In the genomic region with DNA sequence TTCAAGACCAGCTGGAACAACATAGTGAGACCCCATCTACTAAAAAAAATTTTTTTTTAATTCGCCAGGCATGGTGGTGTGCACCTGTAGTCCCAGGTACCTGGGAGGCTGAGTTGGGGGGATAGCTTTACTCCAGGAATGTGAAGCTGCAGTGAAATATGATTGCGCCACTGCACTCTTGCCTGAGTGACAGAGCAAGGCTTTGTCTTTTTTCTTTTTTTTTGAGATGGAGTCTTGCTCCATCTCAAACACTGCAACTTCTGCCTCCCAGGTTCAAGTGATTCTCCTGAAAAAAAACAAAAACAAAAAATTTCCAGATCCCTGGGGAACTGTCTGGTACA, we compare ENCODE assay signal across 17 cellular contexts. TPM values are rescaled to one million over a fixed set of nuclear protein-coding genes. Genes with fewer than 3 reads are reported as not detected.
DNase-seq lines count a peak whose midpoint lies in the region; ATAC-seq, FAIRE-seq and TF ChIP-seq lines count a peak whose summit lies in the region.
"Had no signal": no experiment of that assay in that cellular context is flagged by ENCODE, and none has a peak within 500 bp of the region (broad histone marks: within the 10 kb centered on the region; RNA-seq: fewer than 3 reads in every experiment).

No MANE protein-coding gene starts in this region.

- H4K20me1 ChIP-seq in keratinocyte (ENCODE audit: control insufficient read depth, extremely low read depth, insufficient read depth, low read length): no peaks in the 10 kb centered on the region

- no peak overlapping the region for H3K4me3 Mint-ChIP-seq in activated naive CD8-positive, alpha-beta T cell treated with anti-CD3 and anti-CD28 coated beads, Interleukin-2, amount 10 ng/mL, durations not matched to agents 7 days and 5 days
- H3K4me3 Mint-ChIP-seq in activated naive CD8-positive, alpha-beta T cell treated with anti-CD3 and anti-CD28 coated beads for 36 hours: no peak overlapping the region
- H3K4me3 Mint-ChIP-seq in activated CD4-positive, alpha-beta memory T cell treated with anti-CD3 and anti-CD28 coated beads, Interleukin-2, amount 10 ng/mL, durations not matched to agents 7 days and 5 days: no peak overlapping the region

- H3K4me2 ChIP-seq in keratinocyte (ENCODE audit: control insufficient read depth, extremely low read depth, insufficient read depth, low read depth, low read length): peak overlapping the region; percentile 11

- peaks cover 35% of the 10 kb centered on the region for H3K36me3 Mint-ChIP-seq in activated naive CD8-positive, alpha-beta T cell treated with anti-CD3 and anti-CD28 coated beads, Interleukin-2, amount 10 ng/mL, durations not matched to agents 7 days and 5 days
- H3K36me3 Mint-ChIP-seq in activated naive CD8-positive, alpha-beta T cell treated with anti-CD3 and anti-CD28 coated beads for 36 hours: peaks cover 29% of the 10 kb centered on the region
- peaks cover 58% of the 10 kb centered on the region for H3K36me3 Mint-ChIP-seq in activated CD4-positive, alpha-beta memory T cell treated with anti-CD3 and anti-CD28 coated beads, Interleukin-2, amount 10 ng/mL, durations not matched to agents 7 days and 5 days (ENCODE audit: low read depth)

- POLR2A ChIA-PET in activated naive CD8-positive, alpha-beta T cell treated with anti-CD3 and anti-CD28 coated beads, Interleukin-2, amount 10 ng/mL, durations not matched to agents 7 days and 5 days (lab: Charles Lee): no interaction called here
- POLR2A ChIA-PET in activated CD4-positive, alpha-beta memory T cell treated with anti-CD3 and anti-CD28 coated beads, Interleukin-2, amount 10 ng/mL, durations not matched to agents 7 days and 5 days (lab: Charles Lee): interaction anchor here (0.7 to 1.3 kb wide), 4 partner anchors 10 to 26 kb away, joined by 3 to 6 read pairs (median 4); partner anchors contain the start of gene ASCC2

- no peaks in the 10 kb centered on the region for H3K79me2 ChIP-seq in keratinocyte (ENCODE audit: control insufficient read depth, insufficient read depth, low read length)

- H3K9me3 Mint-ChIP-seq in activated naive CD8-positive, alpha-beta T cell treated with anti-CD3 and anti-CD28 coated beads, Interleukin-2, amount 10 ng/mL, durations not matched to agents 7 days and 5 days: no peaks in the 10 kb centered on the region
- no peaks in the 10 kb centered on the region for H3K9me3 Mint-ChIP-seq in activated naive CD8-positive, alpha-beta T cell treated with anti-CD3 and anti-CD28 coated beads for 36 hours
- H3K9me3 Mint-ChIP-seq in activated CD4-positive, alpha-beta memory T cell treated with anti-CD3 and anti-CD28 coated beads, Interleukin-2, amount 10 ng/mL, durations not matched to agents 7 days and 5 days: no peaks in the 10 kb centered on the region
- H3K9me3 Mint-ChIP-seq: activated naive CD4-positive, alpha-beta T cell treated with anti-CD3 and anti-CD28 coated beads, Interleukin-2, amount 50 U/mL, for 72 hours had no signal

- peak overlapping the region; percentile 26 for H3K27ac Mint-ChIP-seq in activated naive CD8-positive, alpha-beta T cell treated with anti-CD3 and anti-CD28 coated beads, Interleukin-2, amount 10 ng/mL, durations not matched to agents 7 days and 5 days
- no peak overlapping the region for H3K27ac Mint-ChIP-seq in activated naive CD8-positive, alpha-beta T cell treated with anti-CD3 and anti-CD28 coated beads for 36 hours
- peak overlapping the region; percentile 84 for H3K27ac Mint-ChIP-seq in activated CD4-positive, alpha-beta memory T cell treated with anti-CD3 and anti-CD28 coated beads, Interleukin-2, amount 10 ng/mL, durations not matched to agents 7 days and 5 days

- dilution Hi-C loops in keratinocyte (cut with MboI; ENCODE audit: extremely low pct_ligation_motif_present, low sequenced_read_pairs): no loop called here

- no peaks in the 10 kb centered on the region for H3K27me3 ChIP-seq in keratinocyte (ENCODE audit: control insufficient read depth, extremely low read depth, insufficient read depth, low read length)
- no peaks in the 10 kb centered on the region for H3K27me3 ChIP-seq in thyroid gland
- H3K27me3 ChIP-seq: cardiac muscle cell, foreskin keratinocyte, Peyer's patch had no signal

- intact Hi-C loops in thyroid gland (cut with DNase I): no loop called here

- FAIRE-seq in keratinocyte (lab: Jason Lieb, UNC): no peak

- H2AFZ ChIP-seq in keratinocyte (ENCODE audit: control insufficient read depth, low read length): no peak overlapping the region

- TF ChIP-seq CTCF in keratinocyte (optimal IDR thresholded peaks at IDR 0.05 in 1 of 3, IDR thresholded peaks at IDR 0.05 in 1 of 3, conservative IDR thresholded peaks at IDR 0.05 in 1 of 3; ENCODE audit: extremely low read depth in 1 of 3, insufficient read depth in 2 of 3, low read length in 3 of 3): no peak
- TF ChIP-seq CTCF in thyroid gland (IDR thresholded peaks at IDR 0.05): no peak

- H3K4me1 Mint-ChIP-seq in activated naive CD8-positive, alpha-beta T cell treated with anti-CD3 and anti-CD28 coated beads, Interleukin-2, amount 10 ng/mL, durations not matched to agents 7 days and 5 days: peaks cover 10% of the 10 kb centered on the region
- H3K4me1 Mint-ChIP-seq in activated naive CD8-positive, alpha-beta T cell treated with anti-CD3 and anti-CD28 coated beads for 36 hours: peaks cover 9% of the 10 kb centered on the region
- peaks cover 14% of the 10 kb centered on the region for H3K4me1 Mint-ChIP-seq in activated CD4-positive, alpha-beta memory T cell treated with anti-CD3 and anti-CD28 coated beads, Interleukin-2, amount 10 ng/mL, durations not matched to agents 7 days and 5 days

- H3K36me3 ChIP-seq in keratinocyte (ENCODE audit: control insufficient read depth in 2 of 2, extremely low read depth in 1 of 2, insufficient read depth in 2 of 2, low read length in 2 of 2) (peaks cover 11 to 33% of the 10 kb centered on the region in 2 experiments), thyroid gland (peaks cover 11 to 23% of the 10 kb centered on the region in 2 donors)

- WGBS in thyroid gland, 2 donors: 89 to 90% methylated on average over 2 of the region's 2 CpGs

- H3K4me1 ChIP-seq in keratinocyte (ENCODE audit: control insufficient read depth, extremely low read depth, insufficient read depth, low read length): peaks cover 25% of the 10 kb centered on the region
- H3K4me1 ChIP-seq in thyroid gland: peaks cover 7 to 30% of the 10 kb centered on the region in 2 donors
- H3K4me1 ChIP-seq: Caco-2 had no signal

- H3K27ac ChIP-seq in keratinocyte (ENCODE audit: control insufficient read depth, insufficient read depth, low read length) (peak overlapping the region; percentile 49), thyroid gland (peak overlapping the region; percentile 10 to 78 (median 74))
- H3K27ac ChIP-seq: cardiac muscle cell, foreskin keratinocyte had no signal

- no peak for TF ChIP-seq POLR2A in thyroid gland (IDR thresholded peaks at IDR 0.05)

- CTCF ChIA-PET in activated CD4-positive, alpha-beta memory T cell treated with anti-CD3 and anti-CD28 coated beads, Interleukin-2, amount 10 ng/mL, durations not matched to agents 7 days and 5 days (lab: Charles Lee): interaction anchor here (1.4 kb wide), 2 partner anchors 16 to 183 kb away, joined by 6 read pairs; partner anchors contain the start of gene ASCC2

- no peak overlapping the region for H3K4me3 ChIP-seq in keratinocyte (ENCODE audit: control insufficient read depth in 2 of 3, extremely low read depth in 1 of 3, insufficient read depth in 2 of 3, low read depth in 1 of 3, low read length in 3 of 3)
- no peak overlapping the region for H3K4me3 ChIP-seq in thyroid gland (replicated peaks in 1 of 3)
- H3K4me3 ChIP-seq: cardiac muscle cell, Peyer's patch had no signal

- H3K9me3 ChIP-seq in keratinocyte (ENCODE audit: control insufficient read depth, low read depth, low read length): no peaks in the 10 kb centered on the region
- no peaks in the 10 kb centered on the region for H3K9me3 ChIP-seq in thyroid gland
- H3K9me3 ChIP-seq: Caco-2, Peyer's patch had no signal

- H3K27me3 Mint-ChIP-seq in activated naive CD8-positive, alpha-beta T cell treated with anti-CD3 and anti-CD28 coated beads, Interleukin-2, amount 10 ng/mL, durations not matched to agents 7 days and 5 days: no peaks in the 10 kb centered on the region
- H3K27me3 Mint-ChIP-seq in activated naive CD8-positive, alpha-beta T cell treated with anti-CD3 and anti-CD28 coated beads for 36 hours: no peaks in the 10 kb centered on the region
- H3K27me3 Mint-ChIP-seq in activated CD4-positive, alpha-beta memory T cell treated with anti-CD3 and anti-CD28 coated beads, Interleukin-2, amount 10 ng/mL, durations not matched to agents 7 days and 5 days: no peaks in the 10 kb centered on the region

- peaks cover 3% of the 10 kb centered on the region for H3K9me1 ChIP-seq in keratinocyte (ENCODE audit: control insufficient read depth, extremely low read depth, insufficient read depth, low read length)

- H3K9ac ChIP-seq in keratinocyte (ENCODE audit: control insufficient read depth, extremely low read depth, insufficient read depth, low read length): no peak overlapping the region

- no peak for DNase-seq in activated naive CD8-positive, alpha-beta T cell treated with anti-CD3 and anti-CD28 coated beads, Interleukin-2, amount 10 ng/mL, durations not matched to agents 7 days and 5 days
- no peak for DNase-seq in activated naive CD8-positive, alpha-beta T cell treated with anti-CD3 and anti-CD28 coated beads for 36 hours
- no peak for DNase-seq in activated CD4-positive, alpha-beta memory T cell treated with anti-CD3 and anti-CD28 coated beads, Interleukin-2, amount 10 ng/mL, durations not matched to agents 7 days and 5 days
- no peak for DNase-seq in keratinocyte (ENCODE audit: low read depth, low spot score)
- no peak for DNase-seq in thyroid gland
- no peak for DNase-seq in SIG-M5 (lab: John Stamatoyannopoulos, UW)
- DNase-seq in NCI-H187 (lab: John Stamatoyannopoulos, UW): no peak
- DNase-seq in NCI-H526 (lab: John Stamatoyannopoulos, UW): no peak
- DNase-seq: midbrain, MM.1S, NCI-H2107, NCI-H748 treated with DMSO at 0.1 percent for 48 hours had no signal

- no peak for ATAC-seq in activated naive CD8-positive, alpha-beta T cell treated with anti-CD3 and anti-CD28 coated beads, Interleukin-2, amount 10 ng/mL, durations not matched to agents 7 days and 5 days (ENCODE audit: low read depth)

RNA-seq across cellular contexts. Expression of gene ASCC2, which starts 16.3 kb away (rescaled TPM):
- 10 to 100 TPM; 88.6 to 91.5 TPM for total RNA-seq in activated naive CD8-positive, alpha-beta T cell treated with anti-CD3 and anti-CD28 coated beads, Interleukin-2, amount 10 ng/mL, durations not matched to agents 7 days and 5 days
- total RNA-seq in activated naive CD8-positive, alpha-beta T cell treated with anti-CD3 and anti-CD28 coated beads for 36 hours: 10 to 100 TPM; 70.9 to 73.5 TPM
- total RNA-seq in activated CD4-positive, alpha-beta memory T cell treated with anti-CD3 and anti-CD28 coated beads, Interleukin-2, amount 10 ng/mL, durations not matched to agents 7 days and 5 days: 10 to 100 TPM; 76.5 to 81.0 TPM
- polyA plus RNA-seq in keratinocyte: 50.7 to 53.0 TPM (median 51.3 TPM) in 3 replicates
- 88.8 TPM for polyA plus RNA-seq in keratinocyte (2011; ENCODE audit: low read depth)
- 60.0 and 60.8 TPM in 2 replicates for polyA plus RNA-seq in keratinocyte (2011; cell fraction: cytosol; rRNA removed)
- polyA plus RNA-seq in keratinocyte (2011; cell fraction: nucleus; rRNA removed): 91.2 and 115 TPM in 2 replicates
- 36.8 and 53.9 TPM in 2 replicates for polyA plus RNA-seq in keratinocyte (2012; ENCODE audit: low replicate concordance)
- 52.9 to 126 TPM (median 64.0 TPM) in 3 replicates for polyA minus RNA-seq in keratinocyte
- 48.3 TPM for polyA minus RNA-seq in keratinocyte (2011; cell fraction: cytosol; rRNA and poly(A)+ RNA removed)
- 37.4 and 55.6 TPM in 2 replicates for polyA minus RNA-seq in keratinocyte (2011; cell fraction: nucleus; rRNA and poly(A)+ RNA removed)
- 10 to 100 TPM; 47.6 to 66.8 (median 51.3) TPM for total RNA-seq in thyroid gland

RNA-seq across cellular contexts. Expression of gene UQCR10, which starts 54.6 kb away (rescaled TPM):
- total RNA-seq in activated naive CD8-positive, alpha-beta T cell treated with anti-CD3 and anti-CD28 coated beads, Interleukin-2, amount 10 ng/mL, durations not matched to agents 7 days and 5 days: 10 to 100 TPM; 83.6 to 84.2 TPM
- 100 to 1,000 TPM; 108 to 117 TPM for total RNA-seq in activated naive CD8-positive, alpha-beta T cell treated with anti-CD3 and anti-CD28 coated beads for 36 hours
- 10 to 100 TPM; 86.4 to 89.5 TPM for total RNA-seq in activated CD4-positive, alpha-beta memory T cell treated with anti-CD3 and anti-CD28 coated beads, Interleukin-2, amount 10 ng/mL, durations not matched to agents 7 days and 5 days
- polyA plus RNA-seq in keratinocyte: 140 to 174 TPM (median 161 TPM) in 3 replicates
- polyA plus RNA-seq in keratinocyte (2011; ENCODE audit: low read depth): 54.9 TPM
- polyA plus RNA-seq in keratinocyte (2011; cell fraction: cytosol; rRNA removed): 168 and 172 TPM in 2 replicates
- 47.2 and 47.5 TPM in 2 replicates for polyA plus RNA-seq in keratinocyte (2011; cell fraction: nucleus; rRNA removed)
- 144 and 189 TPM in 2 replicates for polyA plus RNA-seq in keratinocyte (2012; ENCODE audit: low replicate concordance)
- 57.8 to 120 TPM (median 116 TPM) in 3 replicates for polyA minus RNA-seq in keratinocyte
- polyA minus RNA-seq in keratinocyte (2011; cell fraction: cytosol; rRNA and poly(A)+ RNA removed): 164 TPM
- polyA minus RNA-seq in keratinocyte (2011; cell fraction: nucleus; rRNA and poly(A)+ RNA removed): 17.3 and 18.8 TPM in 2 replicates
- total RNA-seq in thyroid gland: 100 to 1,000 TPM in 1 of 4 donors, 10 to 100 TPM in 3; 20.6 to 134 (median 70.8) TPM

RNA-seq across cellular contexts. Expression of gene ZMAT5, which starts 55.0 kb away (rescaled TPM):
- 10 to 100 TPM; 19.4 to 20.6 TPM for total RNA-seq in activated naive CD8-positive, alpha-beta T cell treated with anti-CD3 and anti-CD28 coated beads, Interleukin-2, amount 10 ng/mL, durations not matched to agents 7 days and 5 days
- total RNA-seq in activated naive CD8-positive, alpha-beta T cell treated with anti-CD3 and anti-CD28 coated beads for 36 hours: 10 to 100 TPM; 17.1 to 17.5 TPM
- 10 to 100 TPM; 23.1 to 26.4 TPM for total RNA-seq in activated CD4-positive, alpha-beta memory T cell treated with anti-CD3 and anti-CD28 coated beads, Interleukin-2, amount 10 ng/mL, durations not matched to agents 7 days and 5 days
- 11.1 to 16.6 TPM (median 11.4 TPM) in 3 replicates for polyA plus RNA-seq in keratinocyte
- polyA plus RNA-seq in keratinocyte (2011; ENCODE audit: low read depth): 10.0 TPM
- polyA plus RNA-seq in keratinocyte (2011; cell fraction: cytosol; rRNA removed): 11.3 and 15.4 TPM in 2 replicates
- polyA plus RNA-seq in keratinocyte (2011; cell fraction: nucleus; rRNA removed): 9.9 and 11.7 TPM in 2 replicates
- 11.3 and 13.0 TPM in 2 replicates for polyA plus RNA-seq in keratinocyte (2012; ENCODE audit: low replicate concordance)
- polyA minus RNA-seq in keratinocyte: 4.0 to 7.0 TPM (median 4.2 TPM) in 3 replicates
- 12.3 TPM for polyA minus RNA-seq in keratinocyte (2011; cell fraction: cytosol; rRNA and poly(A)+ RNA removed)
- 1.1 and 3.3 TPM in 2 replicates for polyA minus RNA-seq in keratinocyte (2011; cell fraction: nucleus; rRNA and poly(A)+ RNA removed)
- total RNA-seq in thyroid gland: 10 to 100 TPM; 16.2 to 40.1 (median 24.3) TPM
